In the genomic region with DNA sequence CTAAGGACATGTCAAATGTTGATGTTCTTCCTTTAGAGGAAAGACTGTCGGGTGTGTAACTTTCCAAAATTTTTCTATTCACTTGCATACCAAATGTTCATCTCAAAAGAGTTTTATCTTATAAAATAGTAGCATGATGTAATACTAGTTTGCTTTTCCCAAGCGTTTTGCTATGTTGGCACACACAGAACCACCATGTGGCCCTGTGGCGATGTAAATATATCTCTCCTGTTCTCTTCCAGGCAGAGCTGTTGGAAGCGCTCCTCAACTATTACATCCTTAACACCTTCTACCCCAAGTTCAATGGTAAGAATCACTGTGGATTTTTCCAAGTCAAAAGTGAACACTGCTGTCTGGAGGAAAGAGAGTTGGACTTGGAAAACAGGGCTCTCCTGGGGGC, we compare ENCODE assay signal across 24 cellular contexts. TPM values are rescaled to one million over a fixed set of nuclear protein-coding genes. Genes with fewer than 3 reads are reported as not detected.
DNase-seq lines count a peak whose midpoint lies in the region; ATAC-seq and TF ChIP-seq lines count a peak whose summit lies in the region.
"Had no signal": no experiment of that assay in that cellular context is flagged by ENCODE, and none has a peak within 500 bp of the region (broad histone marks: within the 10 kb centered on the region; RNA-seq: fewer than 3 reads in every experiment).

No MANE protein-coding gene starts in this region.

- no peak for DNase-seq in right cardiac atrium
- no peak for DNase-seq in Right ventricle myocardium superior
- DNase-seq in choroid plexus epithelial cell (ENCODE audit: low read depth): peak; percentile 17
- no peak for DNase-seq in left lobe of liver (ENCODE audit: low spot score)
- no peak for DNase-seq in tibial artery
- DNase-seq in HuH-7 (ENCODE audit: low spot score): no peak
- DNase-seq in GF-D8 (lab: John Stamatoyannopoulos, UW): no peak
- DNase-seq in NCI-H146 treated with DMSO at 0.1 percent for 48 hours (lab: John Stamatoyannopoulos, UW; ENCODE audit: unreplicated experiment): no peak
- DNase-seq: 8988T; ACHN; DMS153; H7; Karpas-422; NCI-H1092; NCI-H1436 treated with DMSO at 0.1 percent for 48 hours; NCI-H1930; NCI-H2107; NCI-H446; NCI-H526; NCI-H82; NK-92 treated with Interleukin-12 subunit alpha and Interleukin-12 subunit beta, amount 100 ng/mL, for 24 hours; PC-3; SJCRH30 had no signal

- TF ChIP-seq CTCF in choroid plexus epithelial cell (conservative IDR thresholded peaks at IDR 0.05; ENCODE audit: low read depth, low read length) (no peak), tibial artery (IDR thresholded peaks at IDR 0.05) (no peak)

- peak; percentile 40 to 47 for ATAC-seq in right cardiac atrium
- no peak for ATAC-seq in Right ventricle myocardium superior (ENCODE audit: poor library complexity)
- peak; percentile 9 for ATAC-seq in left lobe of liver
- ATAC-seq: PC-3, SK-N-SH treated with all-trans-retinoic acid at 6 μM for 48 hours had no signal

- 43% methylated on average over 4 of the region's 4 CpGs for WGBS in right cardiac atrium

- no peaks in the 10 kb centered on the region for H3K36me3 ChIP-seq in tibial artery
- H3K36me3 ChIP-seq: SJCRH30 had no signal

- H3K9me3 ChIP-seq in right cardiac atrium (ENCODE audit: control insufficient read depth, low read length) (no peaks in the 10 kb centered on the region), tibial artery (no peaks in the 10 kb centered on the region)
- H3K9me3 ChIP-seq: SJCRH30 had no signal

- no peaks in the 10 kb centered on the region for H3K27me3 ChIP-seq in right cardiac atrium (ENCODE audit: control insufficient read depth, insufficient read depth)
- H3K27me3 ChIP-seq in tibial artery: no peaks in the 10 kb centered on the region

- intact Hi-C loops in right cardiac atrium (cut with DNase I) (no loop called here), Right ventricle myocardium superior (cut with DNase I) (no loop called here), tibial artery (cut with DNase I; ENCODE audit: low total_unique reads) (no loop called here)

- H3K4me1 ChIP-seq in right cardiac atrium (ENCODE audit: control insufficient read depth, insufficient read depth, low read length) (peaks cover 5% of the 10 kb centered on the region), tibial artery (peaks cover 0 to 7% (median 0%) of the 10 kb centered on the region in 4 donors)
- H3K4me1 ChIP-seq: SJCRH30 had no signal

- H3K4me3 ChIP-seq in right cardiac atrium (ENCODE audit: low read length) (no peak overlapping the region), choroid plexus epithelial cell (ENCODE audit: low read depth, low read length) (no peak overlapping the region), tibial artery (no peak overlapping the region)
- H3K4me3 ChIP-seq: SJCRH30 had no signal

- peak overlapping the region; percentile 91 for H3K27ac ChIP-seq in right cardiac atrium (ENCODE audit: low read length)
- peak overlapping the region; percentile 41 to 47 for H3K27ac ChIP-seq in tibial artery
- H3K27ac ChIP-seq: SJCRH30 had no signal

RNA-seq across cellular contexts. Expression of gene LBP, which starts 26.5 kb away (rescaled TPM):
- total RNA-seq in right cardiac atrium (1 to 10 TPM in 3 of 4 donors, under 1 TPM in 1; 0.42 to 6.3 (median 2.1) TPM), Right ventricle myocardium superior (not detected), left lobe of liver (459 TPM)
- 0.84 TPM for polyA plus RNA-seq in right cardiac atrium
- total RNA-seq: PC-3, SJCRH30 had no signal

Comparison
In these comparisons a context has a peak if more than half of its experiments do, and no peak if none do; other contexts are left out.
1. RNA of gene LBP, which starts 26.5 kb away (total RNA-seq): 459 TPM in left lobe of liver (single experiment); 0.42 to 6.3 TPM in right cardiac atrium and not detected in Right ventricle myocardium superior (single experiment); every median in the first group is over 10 times any median in the second.